26 cellular contexts compared by ENCODE assay signal in the genomic region with DNA sequence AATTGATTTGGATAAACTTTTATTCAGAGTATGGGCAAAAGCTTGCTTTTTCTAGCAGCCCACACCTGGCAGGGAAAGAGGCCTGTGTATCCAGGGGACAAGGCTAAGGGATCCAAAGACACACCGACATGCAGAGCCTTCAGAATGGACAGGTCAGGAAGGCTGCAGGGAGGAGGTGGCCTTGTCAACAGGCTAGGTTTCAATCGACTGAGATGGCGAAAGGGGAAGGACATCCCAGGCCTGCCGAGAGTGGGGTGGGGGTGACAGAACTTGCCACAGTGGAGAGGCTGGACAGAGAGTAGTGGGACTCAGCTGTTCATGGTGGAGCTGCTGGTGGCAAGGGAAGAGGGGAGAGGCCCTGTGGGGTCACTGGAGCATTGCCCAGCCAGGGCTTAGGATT. TPM values are rescaled to one million over a fixed set of nuclear protein-coding genes. Genes with fewer than 3 reads are reported as not detected.
A peak's percentile ranks its signal among the peaks of the same experiment; 100 is the strongest.
DNase-seq lines count a peak whose midpoint lies in the region; ATAC-seq, FAIRE-seq and TF ChIP-seq lines count a peak whose summit lies in the region.
"Had no signal": no experiment of that assay in that cellular context is flagged by ENCODE, and none has a peak within 500 bp of the region (broad histone marks: within the 10 kb centered on the region; RNA-seq: fewer than 3 reads in every experiment).

No MANE protein-coding gene starts in this region.

- H3K4me1 ChIP-seq in K562 (replicated peaks in 1 of 2; ENCODE audit: control insufficient read depth in 2 of 2, insufficient read depth in 2 of 2, low read length in 2 of 2) (peaks cover 37 to 48% of the 10 kb centered on the region in 2 experiments), neural progenitor cell (peaks cover 8% of the 10 kb centered on the region), trophoblast cell (ENCODE audit: control insufficient read depth in 1 of 2, insufficient read depth in 2 of 2, low read length in 2 of 2) (peaks cover 5 to 10% of the 10 kb centered on the region in 2 experiments)

- H3K23ac ChIP-seq in trophoblast cell (ENCODE audit: low read length) = no peak overlapping the region

- H3F3A ChIP-seq in neural progenitor cell (ENCODE audit: low read depth) = peaks cover 54% of the 10 kb centered on the region

- CTCF ChIA-PET in K562 (lab: Yijun Ruan, JAX; ENCODE audit: low intra/inter-chr PET ratio) = no interaction called here

- no peak for DNase-seq in CD14-positive monocyte (ENCODE audit: low spot score)
- DNase-seq in K562 (ENCODE audit: extremely low read depth in 1 of 4, low spot score in 3 of 4) = peak in 1 of 4 experiments; percentile 3
- DNase-seq in neural progenitor cell (ENCODE audit: low spot score) = peak; percentile 0
- no peak for DNase-seq in trophoblast cell
- no peak for DNase-seq in putamen (ENCODE audit: low spot score)
- DNase-seq in SKM-1 (lab: John Stamatoyannopoulos, UW; ENCODE audit: unreplicated experiment) = no peak
- DNase-seq: activated CD4-positive, alpha-beta memory T cell treated with anti-CD3 and anti-CD28 coated beads, Interleukin-2, amount 10 ng/mL, durations not matched to agents 7 days and 5 days; activated CD4-positive, CD25-positive, alpha-beta regulatory T cell; activated gamma-delta T cell; CD4-positive, alpha-beta memory T cell; HFFc6; lower lobe of right lung; NCI-H1092 treated with DMSO at 0.1 percent for 48 hours; NCI-H2029; NCI-H2227 treated with DMSO at 0.1 percent for 48 hours; retina; stimulated activated CD4-positive, alpha-beta T cell treated with anti-CD3 and anti-CD28 coated beads, Interleukin-2, amount 100 ng/mL, for 48 hours; stimulated activated naive CD4-positive, alpha-beta T cell had no signal

- H3K9ac ChIP-seq in K562 (ENCODE audit: insufficient read depth in 1 of 2, low read depth in 2 of 2, low read length in 2 of 2) = peak overlapping the region; percentile 52 to 85; a peak in 3 of 4 replicates
- no peak overlapping the region for H3K9ac ChIP-seq in neural progenitor cell
- H3K9ac ChIP-seq in trophoblast cell (ENCODE audit: low read length) = no peak overlapping the region

- peak overlapping the region; percentile 79 for H3K27ac ChIP-seq in K562 (ENCODE audit: extremely low read depth, low read depth, low read length)
- no peak overlapping the region for H3K27ac ChIP-seq in neural progenitor cell
- H3K27ac ChIP-seq in trophoblast cell (ENCODE audit: low read depth, low read length) = no peak overlapping the region
- H3K27ac ChIP-seq: epithelial cell of prostate, lower lobe of right lung, thoracic aorta had no signal

- FAIRE-seq in K562 (lab: Jason Lieb, UNC) = no peak

- no peak overlapping the region for H2BK12ac ChIP-seq in trophoblast cell (ENCODE audit: low read length)

- H4K20me1 ChIP-seq in K562 (replicated peaks; ENCODE audit: control insufficient read depth, insufficient read depth, low read length) (no peaks in the 10 kb centered on the region), neural progenitor cell (ENCODE audit: low read depth) (no peaks in the 10 kb centered on the region)

- no peaks in the 10 kb centered on the region for H3K79me2 ChIP-seq in K562 (ENCODE audit: control insufficient read depth, insufficient read depth, low read length)
- no peaks in the 10 kb centered on the region for H3K79me2 ChIP-seq in neural progenitor cell (ENCODE audit: low read depth)
- peaks cover 5% of the 10 kb centered on the region for H3K79me2 ChIP-seq in trophoblast cell (ENCODE audit: control insufficient read depth, insufficient read depth, low read length, poor library complexity)

- H3K27me3 Mint-ChIP-seq in CD14-positive monocyte (ENCODE audit: low read depth in 3 of 3) (peaks cover 0 to 2% (median 1%) of the 10 kb centered on the region in 3 donors), IgD-negative memory B cell (no peaks in the 10 kb centered on the region), neural progenitor cell (ENCODE audit: insufficient read depth, low read depth) (peaks cover 24% of the 10 kb centered on the region)
- H3K27me3 Mint-ChIP-seq: activated CD4-positive, alpha-beta memory T cell treated with anti-CD3 and anti-CD28 coated beads, Interleukin-2, amount 10 ng/mL, durations not matched to agents 7 days and 5 days; CD4-positive, alpha-beta memory T cell had no signal

- no peak for TF ChIP-seq EP300 in K562 (IDR thresholded peaks at IDR 0.05; ENCODE audit: low read length)

- H3K9me1 ChIP-seq in K562 (ENCODE audit: control insufficient read depth, insufficient read depth, low read length) = no peaks in the 10 kb centered on the region

- H4K91ac ChIP-seq in trophoblast cell (ENCODE audit: low read depth, low read length) = no peak overlapping the region

- no peak for TF ChIP-seq CTCF in CD14-positive monocyte (IDR thresholded peaks at IDR 0.05)
- no peak for TF ChIP-seq CTCF in K562 (IDR thresholded peaks at IDR 0.05 in 2 of 3, conservative IDR thresholded peaks at IDR 0.05 in 1 of 3; ENCODE audit: insufficient read depth in 2 of 3, low read depth in 1 of 3, low read length in 3 of 3)
- no peak for TF ChIP-seq CTCF in neural progenitor cell (IDR thresholded peaks at IDR 0.05)

- no peak overlapping the region for H3K18ac ChIP-seq in trophoblast cell (ENCODE audit: low read length)

- POLR2A ChIA-PET in K562 (lab: Yijun Ruan, JAX) = interaction anchor here (0.5 to 1.5 kb wide), 7 partner anchors 9 to 1673 kb away, joined by 3 to 6 read pairs (median 3); a partner anchor contains a TSS

- no peaks in the 10 kb centered on the region for H3K27me3 ChIP-seq in K562 (ENCODE audit: control insufficient read depth in 2 of 2, insufficient read depth in 2 of 2, low read length in 2 of 2)
- no peaks in the 10 kb centered on the region for H3K27me3 ChIP-seq in neural progenitor cell
- no peaks in the 10 kb centered on the region for H3K27me3 ChIP-seq in trophoblast cell (ENCODE audit: insufficient read depth, low read length)

- WGBS in K562 (ENCODE audit: insufficient coverage, low coverage, missing lambda C conversion rate) = 64% methylated on average over 1 of the region's 4 CpGs
- WGBS in trophoblast cell (ENCODE audit: extremely low coverage, insufficient coverage, insufficient read length) = no CpG with 5 or more reads among the region's 4 CpGs

- H2BK120ac ChIP-seq in trophoblast cell (ENCODE audit: insufficient read depth, low read length, poor library complexity) = no peak overlapping the region

- H3K27ac Mint-ChIP-seq in CD14-positive monocyte (peak overlapping the region in 5 of 7 donors; percentile 17 to 86 (median 60)), IgD-negative memory B cell (peak overlapping the region; percentile 11 to 76 (median 59)), neural progenitor cell (peak overlapping the region; percentile 9)
- H3K27ac Mint-ChIP-seq: activated CD4-positive, alpha-beta memory T cell treated with anti-CD3 and anti-CD28 coated beads, Interleukin-2, amount 10 ng/mL, durations not matched to agents 7 days and 5 days; brain; HFFc6 had no signal

- H3K36me3 Mint-ChIP-seq in CD14-positive monocyte (no peaks in the 10 kb centered on the region), IgD-negative memory B cell (no peaks in the 10 kb centered on the region), neural progenitor cell (no peaks in the 10 kb centered on the region)
- H3K36me3 Mint-ChIP-seq: brain had no signal

- H3K4me3 ChIP-seq in K562 (no peak overlapping the region), neural progenitor cell (no peak overlapping the region), trophoblast cell (ENCODE audit: low read depth, low read length) (no peak overlapping the region)
- H3K4me3 ChIP-seq: lower lobe of right lung, smooth muscle cell, thoracic aorta had no signal

- no peak for TF ChIP-seq RAD21 in K562 (CRISPR knock-in tag; conservative IDR thresholded peaks at IDR 0.05 in 1 of 2, IDR thresholded peaks at IDR 0.05 in 1 of 2)

- H2AFZ ChIP-seq in K562 (ENCODE audit: low read depth, low read length) (peak overlapping the region; percentile 94), neural progenitor cell (replicated peaks) (no peak overlapping the region), trophoblast cell (ENCODE audit: insufficient read depth, low read length, poor library complexity) (no peak overlapping the region)

- H3K4me2 ChIP-seq in K562 (ENCODE audit: insufficient read depth, low read length) (peak overlapping the region; percentile 12; the same call in 1 of the 2 replicates), neural progenitor cell (no peak overlapping the region), trophoblast cell (ENCODE audit: low read length) (no peak overlapping the region)
- H3K4me2 ChIP-seq: smooth muscle cell had no signal

- H3K14ac ChIP-seq in trophoblast cell (ENCODE audit: low read length) = no peak overlapping the region

- H4K12ac ChIP-seq in trophoblast cell (ENCODE audit: low read depth, low read length) = no peak overlapping the region

- H4K8ac ChIP-seq in trophoblast cell (ENCODE audit: low read depth, low read length) = no peak overlapping the region

- no peak for ATAC-seq in K562
- ATAC-seq: lower lobe of right lung had no signal

- H3K36me3 ChIP-seq in K562 (ENCODE audit: control insufficient read depth, insufficient read depth, low read length) = no peaks in the 10 kb centered on the region
- no peaks in the 10 kb centered on the region for H3K36me3 ChIP-seq in neural progenitor cell
- H3K36me3 ChIP-seq in trophoblast cell (ENCODE audit: control insufficient read depth in 1 of 2, insufficient read depth in 2 of 2, low read length in 2 of 2) = no peaks in the 10 kb centered on the region
- H3K36me3 ChIP-seq: lower lobe of right lung, thoracic aorta had no signal

- intact Hi-C loops in CD14-positive monocyte (cut with micrococcal nuclease) (no loop called here), K562 (cut with micrococcal nuclease) (loop anchor here (10.0 kb wide), 1 partner anchor 48 kb away; a partner anchor contains a TSS)

- H3K4me1 Mint-ChIP-seq in CD14-positive monocyte (peaks cover 56% of the 10 kb centered on the region), IgD-negative memory B cell (peaks cover 33 to 38% (median 33%) of the 10 kb centered on the region in 3 donors), neural progenitor cell (peaks cover 35% of the 10 kb centered on the region)

- in situ Hi-C loops in K562 (cut with MboI) = no loop called here

- no peak overlapping the region for H2AK5ac ChIP-seq in trophoblast cell (ENCODE audit: low read length)

- H3K4me3 Mint-ChIP-seq in CD14-positive monocyte (no peak overlapping the region), IgD-negative memory B cell (no peak overlapping the region), neural progenitor cell (peak overlapping the region; percentile 59)
- H3K4me3 Mint-ChIP-seq: activated CD4-positive, alpha-beta memory T cell treated with anti-CD3 and anti-CD28 coated beads, Interleukin-2, amount 10 ng/mL, durations not matched to agents 7 days and 5 days; brain; CD4-positive, alpha-beta memory T cell; HFFc6 had no signal

- H3K9me3 Mint-ChIP-seq in CD14-positive monocyte (no peaks in the 10 kb centered on the region), IgD-negative memory B cell (no peaks in the 10 kb centered on the region), neural progenitor cell (no peaks in the 10 kb centered on the region)
- H3K9me3 Mint-ChIP-seq: activated CD4-positive, alpha-beta memory T cell treated with anti-CD3 and anti-CD28 coated beads, Interleukin-2, amount 10 ng/mL, durations not matched to agents 7 days and 5 days; brain; CD4-positive, alpha-beta memory T cell; HFFc6 had no signal

- H3K4ac ChIP-seq in trophoblast cell (ENCODE audit: low read depth, low read length) = no peak overlapping the region

- H3K9me3 ChIP-seq in K562 (replicated peaks; ENCODE audit: control insufficient read depth, insufficient read depth, low read depth, low read length) (no peaks in the 10 kb centered on the region), neural progenitor cell (ENCODE audit: low read depth) (no peaks in the 10 kb centered on the region), trophoblast cell (ENCODE audit: insufficient read depth, low read depth, low read length) (no peaks in the 10 kb centered on the region)
- H3K9me3 ChIP-seq: lower lobe of right lung, thoracic aorta had no signal

- no peak overlapping the region for H2BK5ac ChIP-seq in trophoblast cell (ENCODE audit: low read depth, low read length, poor library complexity)

- TF ChIP-seq POLR2A in K562 (conservative IDR thresholded peaks at IDR 0.05) = no peak

- no TSS peak for BruUV-seq in K562 (replicated peaks; lab: Mats Ljungman, UMichigan)

- peaks cover 8% of the 10 kb centered on the region for H3K79me1 ChIP-seq in trophoblast cell (ENCODE audit: low read length)

RNA-seq across cellular contexts. Expression of a gene that starts 5.3 kb away (rescaled TPM):
- polyA plus RNA-seq in CD14-positive monocyte = 1 to 10 TPM; 4.8 to 5.9 TPM
- polyA plus RNA-seq in IgD-negative memory B cell = 15.5 TPM
- total RNA-seq in K562 (2011; cell fraction: chromatin; rRNA removed; ENCODE audit: low replicate concordance) = 14.7 and 58.9 TPM in 2 replicates
- total RNA-seq in K562 (2011; cell fraction: nucleolus; rRNA removed) = 52.1 and 58.4 TPM in 2 replicates
- 29.8 and 30.5 TPM in 2 replicates for total RNA-seq in K562 (2011; cell fraction: nucleoplasm; rRNA removed)
- 9.5 and 14.0 TPM in 2 replicates for total RNA-seq in K562 (2014; rRNA removed)
- 0.61 and 1.3 TPM in 2 replicates for total RNA-seq in K562 (2014; rRNA removed; fragmentation: Illumina TruSeq; extraction: Trizol)
- total RNA-seq in K562 (2015; rRNA removed; fragmentation: Illumina TruSeq; extraction: Trizol) = 3.2 TPM in 2 replicates
- 10.9 TPM in 2 replicates for total RNA-seq in K562 (2021)
- polyA plus RNA-seq in K562 (2011; rRNA removed) = 6.7 and 10.2 TPM in 2 replicates
- polyA plus RNA-seq in K562 (2011; cell fraction: cytosol; rRNA removed) = 11.1 and 20.7 TPM in 2 replicates
- 75.5 and 90.8 TPM in 2 replicates for polyA plus RNA-seq in K562 (2011; cell fraction: nucleus; rRNA removed)
- polyA plus RNA-seq in K562 (2012) = 7.4 and 23.7 TPM in 2 replicates
- 2.8 and 7.3 TPM in 2 replicates for polyA plus RNA-seq in K562 (2014; fragmentation: Illumina TruSeq; extraction: Trizol)
- polyA plus RNA-seq in K562 (2014; fragmentation: Nextera tagmentation; extraction: Ambion mirVana) = under 1 TPM; 0.17 to 0.24 TPM
- 14.4 and 15.9 TPM in 2 replicates for polyA plus RNA-seq in K562 (2014; rRNA removed)
- 1.3 and 1.6 TPM in 2 replicates for polyA minus RNA-seq in K562 (2011; rRNA and poly(A)+ RNA removed)
- 3.2 and 7.4 TPM in 2 replicates for polyA minus RNA-seq in K562 (2011; cell fraction: cytosol; rRNA and poly(A)+ RNA removed)
- polyA minus RNA-seq in K562 (2011; cell fraction: nucleus; rRNA and poly(A)+ RNA removed) = 10.1 and 12.0 TPM in 2 replicates
- 11.3 and 36.4 TPM in 2 replicates for total RNA-seq in neural progenitor cell (ENCODE audit: low replicate concordance)
- polyA plus RNA-seq in trophoblast cell (2013) = 27.5 and 28.6 TPM in 2 replicates

RNA-seq across cellular contexts. Expression of a gene that starts 23.1 kb away (rescaled TPM):
- polyA plus RNA-seq in CD14-positive monocyte (10 to 100 TPM; 89.5 to 97.4 TPM), IgD-negative memory B cell (101 TPM), K562 (2011; rRNA removed) (126 and 240 TPM in 2 replicates), K562 (2014; fragmentation: Illumina TruSeq; extraction: Trizol) (324 and 393 TPM in 2 replicates), K562 (2014; fragmentation: Nextera tagmentation; extraction: Ambion mirVana) (10 to 100 TPM; 44.3 to 98.5 TPM), K562 (2014; rRNA removed) (262 and 265 TPM in 2 replicates)
- 145 and 204 TPM in 2 replicates for total RNA-seq in K562 (2011; cell fraction: chromatin; rRNA removed; ENCODE audit: low replicate concordance)
- total RNA-seq in K562 (2011; cell fraction: nucleolus; rRNA removed) = 116 and 126 TPM in 2 replicates
- total RNA-seq in K562 (2011; cell fraction: nucleoplasm; rRNA removed) = 96.6 and 141 TPM in 2 replicates
- total RNA-seq in K562 (2014; rRNA removed) (222 and 237 TPM in 2 replicates), K562 (2014; rRNA removed; fragmentation: Illumina TruSeq; extraction: Trizol) (311 and 382 TPM in 2 replicates), K562 (2015; rRNA removed; fragmentation: Illumina TruSeq; extraction: Trizol) (292 and 301 TPM in 2 replicates), K562 (2021) (189 and 211 TPM in 2 replicates), neural progenitor cell (ENCODE audit: low replicate concordance) (126 and 175 TPM in 2 replicates)
- polyA plus RNA-seq in K562 (2011; cell fraction: cytosol; rRNA removed) = 134 and 180 TPM in 2 replicates
- polyA plus RNA-seq in K562 (2011; cell fraction: nucleus; rRNA removed) = 72.2 and 75.9 TPM in 2 replicates
- 229 and 337 TPM in 2 replicates for polyA plus RNA-seq in K562 (2012)
- polyA minus RNA-seq in K562 (2011; rRNA and poly(A)+ RNA removed) = 357 and 499 TPM in 2 replicates
- 72.6 and 83.1 TPM in 2 replicates for polyA minus RNA-seq in K562 (2011; cell fraction: cytosol; rRNA and poly(A)+ RNA removed)
- 50.2 and 64.0 TPM in 2 replicates for polyA minus RNA-seq in K562 (2011; cell fraction: nucleus; rRNA and poly(A)+ RNA removed)
- 124 and 126 TPM in 2 replicates for polyA plus RNA-seq in trophoblast cell (2013)

RNA-seq across cellular contexts. Expression of a gene that starts 24.8 kb away (rescaled TPM):
- 100 to 1,000 TPM; 156 to 223 TPM for polyA plus RNA-seq in CD14-positive monocyte
- polyA plus RNA-seq in IgD-negative memory B cell = 67.7 TPM
- 12.0 and 16.1 TPM in 2 replicates for total RNA-seq in K562 (2011; cell fraction: chromatin; rRNA removed; ENCODE audit: low replicate concordance)
- total RNA-seq in K562 (2011; cell fraction: nucleolus; rRNA removed) = 11.0 and 11.2 TPM in 2 replicates
- 18.0 and 31.5 TPM in 2 replicates for total RNA-seq in K562 (2011; cell fraction: nucleoplasm; rRNA removed)
- 23.4 and 32.6 TPM in 2 replicates for total RNA-seq in K562 (2014; rRNA removed)
- total RNA-seq in K562 (2014; rRNA removed; fragmentation: Illumina TruSeq; extraction: Trizol) = 2.8 and 3.2 TPM in 2 replicates
- 10.3 and 12.5 TPM in 2 replicates for total RNA-seq in K562 (2015; rRNA removed; fragmentation: Illumina TruSeq; extraction: Trizol)
- 30.7 and 33.7 TPM in 2 replicates for total RNA-seq in K562 (2021)
- 8.6 and 28.6 TPM in 2 replicates for polyA plus RNA-seq in K562 (2011; rRNA removed)
- polyA plus RNA-seq in K562 (2011; cell fraction: cytosol; rRNA removed) = 28.0 and 35.1 TPM in 2 replicates
- polyA plus RNA-seq in K562 (2011; cell fraction: nucleus; rRNA removed) = 24.3 and 25.6 TPM in 2 replicates
- 20.6 and 54.3 TPM in 2 replicates for polyA plus RNA-seq in K562 (2012)
- polyA plus RNA-seq in K562 (2014; fragmentation: Illumina TruSeq; extraction: Trizol) = 16.0 and 32.1 TPM in 2 replicates
- polyA plus RNA-seq in K562 (2014; fragmentation: Nextera tagmentation; extraction: Ambion mirVana) = under 1 TPM; 0.10 to 0.11 TPM
- 16.2 and 21.9 TPM in 2 replicates for polyA plus RNA-seq in K562 (2014; rRNA removed)
- polyA minus RNA-seq in K562 (2011; rRNA and poly(A)+ RNA removed) = 21.0 and 25.6 TPM in 2 replicates
- 22.7 and 32.9 TPM in 2 replicates for polyA minus RNA-seq in K562 (2011; cell fraction: cytosol; rRNA and poly(A)+ RNA removed)
- polyA minus RNA-seq in K562 (2011; cell fraction: nucleus; rRNA and poly(A)+ RNA removed) = 6.5 and 12.0 TPM in 2 replicates
- total RNA-seq in neural progenitor cell (ENCODE audit: low replicate concordance) = not detected in 2 replicates
- 0.08 TPM in 2 replicates for polyA plus RNA-seq in trophoblast cell (2013)
- total RNA-seq: activated CD4-positive, alpha-beta memory T cell treated with anti-CD3 and anti-CD28 coated beads, Interleukin-2, amount 10 ng/mL, durations not matched to agents 7 days and 5 days; chondrocyte; HFFc6; kidney epithelial cell; smooth muscle cell had no signal
- polyA plus RNA-seq: AG04450, smooth muscle cell had no signal

RNA-seq across cellular contexts. Expression of a gene that starts 45.8 kb away (rescaled TPM):
- polyA plus RNA-seq in CD14-positive monocyte (not detected), IgD-negative memory B cell (0.15 TPM), K562 (2011; rRNA removed) (0.06 TPM in 1 of 2 replicates, not detected in the other), K562 (2014; fragmentation: Illumina TruSeq; extraction: Trizol) (not detected in 2 replicates), K562 (2014; fragmentation: Nextera tagmentation; extraction: Ambion mirVana) (not detected), K562 (2014; rRNA removed) (not detected in 2 replicates)
- not detected in 2 replicates for total RNA-seq in K562 (2011; cell fraction: chromatin; rRNA removed; ENCODE audit: low replicate concordance)
- total RNA-seq in K562 (2011; cell fraction: nucleolus; rRNA removed) = not detected in 2 replicates
- total RNA-seq in K562 (2011; cell fraction: nucleoplasm; rRNA removed) = not detected in 2 replicates
- total RNA-seq in K562 (2014; rRNA removed) (not detected in 2 replicates), K562 (2014; rRNA removed; fragmentation: Illumina TruSeq; extraction: Trizol) (not detected in 2 replicates), K562 (2015; rRNA removed; fragmentation: Illumina TruSeq; extraction: Trizol) (0.11 TPM in 1 of 2 replicates, not detected in the other), K562 (2021) (0.13 TPM in 1 of 2 replicates, not detected in the other), neural progenitor cell (ENCODE audit: low replicate concordance) (not detected in 2 replicates)
- 0.04 TPM in 1 of 2 replicates, not detected in the other for polyA plus RNA-seq in K562 (2011; cell fraction: cytosol; rRNA removed)
- not detected in 2 replicates for polyA plus RNA-seq in K562 (2011; cell fraction: nucleus; rRNA removed)
- 0.14 TPM in 1 of 2 replicates, not detected in the other for polyA plus RNA-seq in K562 (2012)
- not detected in 2 replicates for polyA minus RNA-seq in K562 (2011; rRNA and poly(A)+ RNA removed)
- polyA minus RNA-seq in K562 (2011; cell fraction: cytosol; rRNA and poly(A)+ RNA removed) = not detected in 2 replicates
- polyA minus RNA-seq in K562 (2011; cell fraction: nucleus; rRNA and poly(A)+ RNA removed) = not detected in 2 replicates
- 0.15 and 0.40 TPM in 2 replicates for polyA plus RNA-seq in trophoblast cell (2013)
- total RNA-seq: smooth muscle cell had no signal
- polyA plus RNA-seq: AG04450; CD4-positive, alpha-beta memory T cell had no signal

RNA-seq across cellular contexts. Expression of a gene that starts 50.6 kb away (rescaled TPM):
- polyA plus RNA-seq in CD14-positive monocyte = under 1 TPM in 1 of 2 donors, not detected in 1; 0.03 TPM
- not detected for polyA plus RNA-seq in IgD-negative memory B cell
- 0.12 TPM in 1 of 2 replicates, not detected in the other for total RNA-seq in K562 (2011; cell fraction: chromatin; rRNA removed; ENCODE audit: low replicate concordance)
- 0.13 TPM in 1 of 2 replicates, not detected in the other for total RNA-seq in K562 (2011; cell fraction: nucleolus; rRNA removed)
- total RNA-seq in K562 (2011; cell fraction: nucleoplasm; rRNA removed) = 0.07 TPM in 1 of 2 replicates, not detected in the other
- not detected in 2 replicates for total RNA-seq in K562 (2014; rRNA removed)
- not detected in 2 replicates for total RNA-seq in K562 (2014; rRNA removed; fragmentation: Illumina TruSeq; extraction: Trizol)
- not detected in 2 replicates for total RNA-seq in K562 (2015; rRNA removed; fragmentation: Illumina TruSeq; extraction: Trizol)
- total RNA-seq in K562 (2021) = not detected in 2 replicates
- 0.07 TPM in 1 of 2 replicates, not detected in the other for polyA plus RNA-seq in K562 (2011; rRNA removed)
- 0.03 and 0.04 TPM in 2 replicates for polyA plus RNA-seq in K562 (2011; cell fraction: cytosol; rRNA removed)
- polyA plus RNA-seq in K562 (2011; cell fraction: nucleus; rRNA removed) = 0.13 and 0.31 TPM in 2 replicates
- polyA plus RNA-seq in K562 (2012) = 0.06 TPM in 1 of 2 replicates, not detected in the other
- not detected in 2 replicates for polyA plus RNA-seq in K562 (2014; fragmentation: Illumina TruSeq; extraction: Trizol)
- polyA plus RNA-seq in K562 (2014; fragmentation: Nextera tagmentation; extraction: Ambion mirVana) = not detected
- polyA plus RNA-seq in K562 (2014; rRNA removed) = 0.01 TPM in 1 of 2 replicates, not detected in the other
- not detected in 2 replicates for polyA minus RNA-seq in K562 (2011; rRNA and poly(A)+ RNA removed)
- not detected in 2 replicates for polyA minus RNA-seq in K562 (2011; cell fraction: cytosol; rRNA and poly(A)+ RNA removed)
- not detected in 2 replicates for polyA minus RNA-seq in K562 (2011; cell fraction: nucleus; rRNA and poly(A)+ RNA removed)
- 0.06 and 0.12 TPM in 2 replicates for total RNA-seq in neural progenitor cell (ENCODE audit: low replicate concordance)
- polyA plus RNA-seq in trophoblast cell (2013) = 0.01 TPM in 2 replicates
- total RNA-seq: activated CD4-positive, alpha-beta memory T cell treated with anti-CD3 and anti-CD28 coated beads, Interleukin-2, amount 10 ng/mL, durations not matched to agents 7 days and 5 days; CD4-positive, alpha-beta memory T cell; chondrocyte; HFFc6; kidney epithelial cell; smooth muscle cell; thoracic aorta had no signal
- polyA plus RNA-seq: AG04450; CD4-positive, alpha-beta memory T cell had no signal

Comparison
In these comparisons a context has a peak if more than half of its experiments do, and no peak if none do; other contexts are left out.
1. H3K27ac Mint-ChIP-seq: peak in every context shown above with its lines; median percentile 60 in CD14-positive monocyte; 59 in IgD-negative memory B cell; 9 in neural progenitor cell.
2. H3K9ac ChIP-seq: peak in K562 (2 of 2); none in neural progenitor cell (single experiment) and trophoblast cell (single experiment).